In the genomic region with DNA sequence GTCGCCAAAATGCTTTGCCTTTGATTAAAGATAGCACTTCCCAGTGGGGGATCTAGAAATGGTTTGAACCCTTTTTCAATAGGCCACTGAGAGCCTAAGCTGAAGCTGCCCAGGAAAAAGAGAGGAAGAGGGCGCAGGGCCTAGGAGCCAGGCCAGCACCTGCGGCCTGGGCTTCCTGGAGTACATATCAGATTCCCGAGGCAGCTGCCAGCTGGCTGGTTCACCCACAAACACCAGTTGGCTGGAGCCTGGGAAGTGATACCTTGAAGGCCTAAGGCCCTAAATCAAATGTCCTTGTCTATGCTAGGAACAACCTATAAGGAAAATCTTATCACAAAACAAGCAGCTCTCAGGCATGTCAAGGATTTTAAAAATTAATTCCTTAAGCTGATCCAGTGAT, we compare ENCODE assay signal across 13 cellular contexts. TPM values are rescaled to one million over a fixed set of nuclear protein-coding genes. Genes with fewer than 3 reads are reported as not detected.
DNase-seq lines count a peak whose midpoint lies in the region; ATAC-seq and TF ChIP-seq lines count a peak whose summit lies in the region.
"Had no signal": no experiment of that assay in that cellular context is flagged by ENCODE, and none has a peak within 500 bp of the region (broad histone marks: within the 10 kb centered on the region; RNA-seq: fewer than 3 reads in every experiment).

No MANE protein-coding gene starts in this region.

- H3K27ac ChIP-seq in body of pancreas: peak overlapping the region in 3 of 4 donors; percentile 30 to 64 (median 42)
- peak overlapping the region in 2 of 4 donors; percentile 27 to 38 for H3K27ac ChIP-seq in gastrocnemius medialis

- H3K9me3 ChIP-seq in body of pancreas: no peaks in the 10 kb centered on the region
- no peaks in the 10 kb centered on the region for H3K9me3 ChIP-seq in gastrocnemius medialis
- H3K9me3 ChIP-seq: spleen had no signal

- no peaks in the 10 kb centered on the region for H3K9me3 Mint-ChIP-seq in activated CD8-positive, alpha-beta memory T cell treated with anti-CD3 and anti-CD28 coated beads, Interleukin-2, amount 10 ng/mL, durations not matched to agents 7 days and 5 days (ENCODE audit: low read depth)
- H3K9me3 Mint-ChIP-seq: activated naive CD8-positive, alpha-beta T cell treated with anti-CD3 and anti-CD28 coated beads, Interleukin-2, amount 10 ng/mL, durations not matched to agents 7 days and 5 days; stimulated activated effector memory CD8-positive, alpha-beta T cell treated with anti-CD3 and anti-CD28 coated beads, Interleukin-12 subunit alpha, Interleukin-12 subunit beta, amount 100 ng/mL, for 72 hours had no signal

- intact Hi-C loops in body of pancreas (cut with DNase I) (no loop called here), gastrocnemius medialis (cut with DNase I; ENCODE audit: low total_unique reads) (loop anchor here (1.0 kb wide), 2 partner anchors 33 to 37 kb away; partner anchors contain the start of gene ANKRD44)

- H3K4me1 ChIP-seq in body of pancreas (peaks cover 19% of the 10 kb centered on the region), gastrocnemius medialis (peaks cover 10 to 11% of the 10 kb centered on the region in 2 donors)

- no peak for ATAC-seq in activated CD8-positive, alpha-beta memory T cell treated with anti-CD3 and anti-CD28 coated beads, Interleukin-2, amount 10 ng/mL, durations not matched to agents 7 days and 5 days
- peak; percentile 89 for ATAC-seq in body of pancreas
- ATAC-seq in gastrocnemius medialis: peak; percentile 99
- no peak for ATAC-seq in HG03095 (IDR thresholded peaks at IDR 0.05; ENCODE audit: unreplicated experiment)
- ATAC-seq: stimulated activated effector memory CD8-positive, alpha-beta T cell treated with anti-CD3 and anti-CD28 coated beads, Interleukin-12 subunit alpha, Interleukin-12 subunit beta, amount 100 ng/mL, for 72 hours had no signal

- H3K4me3 ChIP-seq in body of pancreas (no peak overlapping the region), gastrocnemius medialis (no peak overlapping the region)
- H3K4me3 ChIP-seq: GM12878, spleen had no signal

- in situ Hi-C loops in gastrocnemius medialis (cut with MboI; ENCODE audit: low sequenced_read_pairs in 4 of 4): no loop called here

- WGBS in body of pancreas, 2 donors: 12 to 13% methylated on average over 3 to 4 of the region's 4 CpGs

- peak overlapping the region; percentile 31 for H3K27ac Mint-ChIP-seq in activated CD8-positive, alpha-beta memory T cell treated with anti-CD3 and anti-CD28 coated beads, Interleukin-2, amount 10 ng/mL, durations not matched to agents 7 days and 5 days

- no peaks in the 10 kb centered on the region for H3K27me3 Mint-ChIP-seq in activated CD8-positive, alpha-beta memory T cell treated with anti-CD3 and anti-CD28 coated beads, Interleukin-2, amount 10 ng/mL, durations not matched to agents 7 days and 5 days
- H3K27me3 Mint-ChIP-seq: activated naive CD8-positive, alpha-beta T cell treated with anti-CD3 and anti-CD28 coated beads, Interleukin-2, amount 10 ng/mL, durations not matched to agents 7 days and 5 days had no signal

- H3K36me3 ChIP-seq in body of pancreas (replicated peaks in 1 of 2; ENCODE audit: insufficient read depth in 1 of 2, low read depth in 2 of 2) (no peaks in the 10 kb centered on the region), gastrocnemius medialis (no peaks in the 10 kb centered on the region)

- peaks cover 65% of the 10 kb centered on the region for H3K4me1 Mint-ChIP-seq in activated CD8-positive, alpha-beta memory T cell treated with anti-CD3 and anti-CD28 coated beads, Interleukin-2, amount 10 ng/mL, durations not matched to agents 7 days and 5 days

- TF ChIP-seq POLR2A in body of pancreas (IDR thresholded peaks at IDR 0.05) (no peak), gastrocnemius medialis (IDR thresholded peaks at IDR 0.05) (no peak)

- CTCF ChIA-PET in activated CD8-positive, alpha-beta memory T cell treated with anti-CD3 and anti-CD28 coated beads, Interleukin-2, amount 10 ng/mL, durations not matched to agents 7 days and 5 days (lab: Charles Lee): interaction anchor here (1.3 to 1.6 kb wide), 2 partner anchors 12 to 27 kb away, joined by 4 read pairs; no protein-coding TSS in a partner anchor

- no peak for DNase-seq in activated CD8-positive, alpha-beta memory T cell treated with anti-CD3 and anti-CD28 coated beads, Interleukin-2, amount 10 ng/mL, durations not matched to agents 7 days and 5 days
- DNase-seq in activated CD8-positive, alpha-beta memory T cell treated with anti-CD3 and anti-CD28 coated beads for 24 hours: no peak
- DNase-seq in NCI-H2107 treated with DMSO at 0.1 percent for 48 hours (lab: John Stamatoyannopoulos, UW; ENCODE audit: unreplicated experiment) (peak; percentile 91), body of pancreas (peak; percentile 78 to 94 (median 87)), gastrocnemius medialis (peak; percentile 90 to 94), putamen (ENCODE audit: low spot score) (no peak)
- no peak for DNase-seq in activated CD4-positive, CD25-positive, alpha-beta regulatory T cell (lab: John Stamatoyannopoulos, UW)
- DNase-seq: activated naive CD8-positive, alpha-beta T cell treated with anti-CD3 and anti-CD28 coated beads, Interleukin-2, amount 10 ng/mL, durations not matched to agents 7 days and 5 days; NCI-H2227 treated with DMSO at 0.1 percent for 48 hours; spleen had no signal

- H3K27me3 ChIP-seq in body of pancreas (no peaks in the 10 kb centered on the region), gastrocnemius medialis (no peaks in the 10 kb centered on the region)
- H3K27me3 ChIP-seq: spleen had no signal

- H3K4me3 Mint-ChIP-seq in activated CD8-positive, alpha-beta memory T cell treated with anti-CD3 and anti-CD28 coated beads, Interleukin-2, amount 10 ng/mL, durations not matched to agents 7 days and 5 days: no peak overlapping the region
- H3K4me3 Mint-ChIP-seq: activated naive CD8-positive, alpha-beta T cell treated with anti-CD3 and anti-CD28 coated beads, Interleukin-2, amount 10 ng/mL, durations not matched to agents 7 days and 5 days; stimulated activated effector memory CD8-positive, alpha-beta T cell treated with anti-CD3 and anti-CD28 coated beads, Interleukin-12 subunit alpha, Interleukin-12 subunit beta, amount 100 ng/mL, for 72 hours had no signal

- TF ChIP-seq CTCF in body of pancreas (IDR thresholded peaks at IDR 0.05) (no peak), gastrocnemius medialis (IDR thresholded peaks at IDR 0.05 in 4 of 5, conservative IDR thresholded peaks at IDR 0.05 in 1 of 5) (no peak)

- H3K36me3 Mint-ChIP-seq in activated CD8-positive, alpha-beta memory T cell treated with anti-CD3 and anti-CD28 coated beads, Interleukin-2, amount 10 ng/mL, durations not matched to agents 7 days and 5 days: peaks cover 31% of the 10 kb centered on the region

RNA-seq across cellular contexts. Expression of gene ANKRD44, which starts 37.1 kb away (rescaled TPM):
- 100 to 1,000 TPM; 210 to 249 TPM for total RNA-seq in activated CD8-positive, alpha-beta memory T cell treated with anti-CD3 and anti-CD28 coated beads, Interleukin-2, amount 10 ng/mL, durations not matched to agents 7 days and 5 days
- 10 to 100 TPM; 12.2 TPM for total RNA-seq in body of pancreas
- total RNA-seq in gastrocnemius medialis: 1 to 10 TPM; 1.8 to 6.3 (median 3.0) TPM

Comparison
In these comparisons a context has a peak if more than half of its experiments do, and no peak if none do; other contexts are left out.
1. ATAC-seq: peak in body of pancreas (single experiment) and gastrocnemius medialis (2 of 2); none in activated CD8-positive, alpha-beta memory T cell treated with anti-CD3 and anti-CD28 coated beads, Interleukin-2, amount 10 ng/mL, durations not matched to agents 7 days and 5 days (single experiment) and HG03095 (single experiment).
2. DNase-seq: peak in NCI-H2107 treated with DMSO at 0.1 percent for 48 hours (single experiment), body of pancreas (4 of 4) and gastrocnemius medialis (2 of 2); none in activated CD8-positive, alpha-beta memory T cell treated with anti-CD3 and anti-CD28 coated beads, Interleukin-2, amount 10 ng/mL, durations not matched to agents 7 days and 5 days (single experiment), activated CD8-positive, alpha-beta memory T cell treated with anti-CD3 and anti-CD28 coated beads for 24 hours (single experiment), putamen (single experiment) and activated CD4-positive, CD25-positive, alpha-beta regulatory T cell (0 of 4).
3. RNA of gene ANKRD44, which starts 37.1 kb away (total RNA-seq): 210 to 249 TPM in activated CD8-positive, alpha-beta memory T cell treated with anti-CD3 and anti-CD28 coated beads, Interleukin-2, amount 10 ng/mL, durations not matched to agents 7 days and 5 days; 12.2 TPM in body of pancreas and 1.8 to 6.3 TPM in gastrocnemius medialis; every median in the first group is over 10 times any median in the second.